8 cellular contexts compared by ENCODE assay signal in the genomic region with DNA sequence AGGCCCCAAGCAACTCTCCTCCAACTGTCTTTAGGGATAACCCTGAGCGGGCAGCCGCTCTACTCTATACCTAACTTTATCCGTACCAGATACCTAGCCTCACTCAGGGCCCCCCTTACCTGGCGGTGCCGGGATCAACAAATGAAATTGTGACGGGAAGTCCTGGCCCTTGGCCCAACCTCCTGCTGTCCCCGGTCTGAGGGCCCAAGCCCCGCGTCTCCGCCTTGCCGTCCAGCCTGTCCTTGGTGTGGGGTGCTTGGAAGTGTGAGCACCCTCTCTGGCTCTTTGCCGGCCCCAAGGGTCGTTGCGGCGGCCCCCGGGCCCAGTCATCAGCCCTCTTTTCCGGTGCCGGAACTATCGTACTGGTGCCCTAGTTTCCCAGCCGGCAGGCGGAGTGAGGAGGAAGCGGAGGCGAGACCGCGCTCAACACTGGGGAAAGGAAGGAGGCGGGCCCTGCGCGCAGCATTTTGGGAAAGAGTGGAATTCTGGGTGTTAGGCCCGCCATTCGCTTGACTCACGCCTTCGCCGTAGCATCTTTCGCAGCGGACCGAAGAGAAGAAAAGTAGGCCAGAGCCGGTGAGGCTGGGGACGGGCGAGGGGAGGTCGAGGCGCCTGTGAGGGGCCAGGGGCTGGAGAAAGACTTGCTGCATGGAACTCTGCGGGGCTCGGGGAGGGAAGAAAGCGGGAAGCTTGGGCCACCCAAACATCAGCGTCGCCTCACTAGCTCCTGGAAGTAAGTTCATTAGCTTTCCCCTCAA. TPM values are rescaled to one million over a fixed set of nuclear protein-coding genes. Genes with fewer than 3 reads are reported as not detected.
DNase-seq lines count a peak whose midpoint lies in the region; ATAC-seq and TF ChIP-seq lines count a peak whose summit lies in the region.

Gene SNRPD3 (plus strand): TSS at position 504 of the 758 bp plus-strand sequence. CDS start 1,676 bp downstream, outside the sequence.

- H3K9me3 ChIP-seq in mucosa of rectum (ENCODE audit: control insufficient read depth in 2 of 2, low read length in 2 of 2) = no peaks in the 10 kb centered on the region

- H3K27me3 Mint-ChIP-seq in activated T-cell treated with anti-CD3 and anti-CD28 coated beads, Interleukin-2, amount 50 U/mL, for 24 hours = no peaks in the 10 kb centered on the region

- peak within 1 kb of the TSS; percentile 96 to 99 for H3K27ac ChIP-seq in mucosa of rectum (ENCODE audit: low read depth in 2 of 2, low read length in 2 of 2)

- peak within 1 kb of the TSS; percentile 96 to 99 for H3K4me3 ChIP-seq in mucosa of rectum (ENCODE audit: low read length in 2 of 2)

- peaks cover 58% of the 10 kb centered on the region for H3K4me1 Mint-ChIP-seq in activated T-cell treated with anti-CD3 and anti-CD28 coated beads, Interleukin-2, amount 50 U/mL, for 24 hours (ENCODE audit: low read depth)

- peaks cover 38 to 43% of the 10 kb centered on the region in 2 donors for H3K4me1 ChIP-seq in mucosa of rectum (ENCODE audit: control insufficient read depth in 2 of 2, insufficient read depth in 2 of 2, low read length in 2 of 2)

- no peak for TF ChIP-seq RAD21 in Ishikawa (IDR thresholded peaks at IDR 0.05; ENCODE audit: low read depth)

- ATAC-seq in GM21576 (IDR thresholded peaks at IDR 0.05; ENCODE audit: unreplicated experiment) = peak; percentile 43

- H3K9me3 Mint-ChIP-seq in activated T-cell treated with anti-CD3 and anti-CD28 coated beads, Interleukin-2, amount 50 U/mL, for 24 hours = no peaks in the 10 kb centered on the region

- TF ChIP-seq POLR2A in erythroblast (IDR thresholded peaks at IDR 0.05; ENCODE audit: low read length) = peak; percentile 82

- H3K27ac Mint-ChIP-seq in activated T-cell treated with anti-CD3 and anti-CD28 coated beads, Interleukin-2, amount 50 U/mL, for 24 hours = peak within 1 kb of the TSS; percentile 100

- peak; percentile 44; the same call in 1 of the 2 replicates for TF ChIP-seq EP300 in Ishikawa (IDR thresholded peaks at IDR 0.05; ENCODE audit: borderline replicate concordance)

- H3K36me3 ChIP-seq in mucosa of rectum (ENCODE audit: control insufficient read depth in 2 of 2, insufficient read depth in 2 of 2, low read length in 2 of 2) = peaks cover 22 to 26% of the 10 kb centered on the region in 2 donors

- H3K4me3 Mint-ChIP-seq in activated T-cell treated with anti-CD3 and anti-CD28 coated beads, Interleukin-2, amount 50 U/mL, for 24 hours = peak within 1 kb of the TSS; percentile 97

- no peaks in the 10 kb centered on the region for H3K27me3 ChIP-seq in mucosa of rectum (ENCODE audit: control insufficient read depth in 2 of 2, insufficient read depth in 2 of 2, low read length in 2 of 2)

- peak within 1 kb of the TSS; percentile 95 to 99 for H3K9ac ChIP-seq in mucosa of rectum (ENCODE audit: low read depth in 1 of 2, low read length in 2 of 2)

- peaks cover 79% of the 10 kb centered on the region for H3K36me3 Mint-ChIP-seq in activated T-cell treated with anti-CD3 and anti-CD28 coated beads, Interleukin-2, amount 50 U/mL, for 24 hours (ENCODE audit: low read depth)

- DNase-seq in DMS153 treated with DMSO at 0.1 percent for 48 hours (lab: John Stamatoyannopoulos, UW; ENCODE audit: unreplicated experiment) = peak; percentile 83
- DNase-seq in activated T-cell treated with anti-CD3 and anti-CD28 coated beads, Interleukin-2, amount 50 U/mL, for 24 hours = peak; percentile 94
- peak; percentile 93 to 95 for DNase-seq in erythroblast (lab: John Stamatoyannopoulos, UW)
- DNase-seq in stimulated activated CD8-positive, alpha-beta memory T cell treated with anti-CD3 and anti-CD28 coated beads, Interleukin-4, amount 100 ng/mL, for 4 hours (ENCODE audit: low read depth in 2 of 2, low spot score in 1 of 2) = peak; percentile 75 to 85

TF ChIP-seq in Ishikawa, 13 proteins besides CTCF, POLR2A, EP300 and RAD21 (continues in another document):
- peak; percentile 84 for TF ChIP-seq NFIC (IDR thresholded peaks at IDR 0.05)
- TF ChIP-seq TAF1 (IDR thresholded peaks at IDR 0.05; ENCODE audit: low read depth) = peak; percentile 93
- TF ChIP-seq, protein P1, sequence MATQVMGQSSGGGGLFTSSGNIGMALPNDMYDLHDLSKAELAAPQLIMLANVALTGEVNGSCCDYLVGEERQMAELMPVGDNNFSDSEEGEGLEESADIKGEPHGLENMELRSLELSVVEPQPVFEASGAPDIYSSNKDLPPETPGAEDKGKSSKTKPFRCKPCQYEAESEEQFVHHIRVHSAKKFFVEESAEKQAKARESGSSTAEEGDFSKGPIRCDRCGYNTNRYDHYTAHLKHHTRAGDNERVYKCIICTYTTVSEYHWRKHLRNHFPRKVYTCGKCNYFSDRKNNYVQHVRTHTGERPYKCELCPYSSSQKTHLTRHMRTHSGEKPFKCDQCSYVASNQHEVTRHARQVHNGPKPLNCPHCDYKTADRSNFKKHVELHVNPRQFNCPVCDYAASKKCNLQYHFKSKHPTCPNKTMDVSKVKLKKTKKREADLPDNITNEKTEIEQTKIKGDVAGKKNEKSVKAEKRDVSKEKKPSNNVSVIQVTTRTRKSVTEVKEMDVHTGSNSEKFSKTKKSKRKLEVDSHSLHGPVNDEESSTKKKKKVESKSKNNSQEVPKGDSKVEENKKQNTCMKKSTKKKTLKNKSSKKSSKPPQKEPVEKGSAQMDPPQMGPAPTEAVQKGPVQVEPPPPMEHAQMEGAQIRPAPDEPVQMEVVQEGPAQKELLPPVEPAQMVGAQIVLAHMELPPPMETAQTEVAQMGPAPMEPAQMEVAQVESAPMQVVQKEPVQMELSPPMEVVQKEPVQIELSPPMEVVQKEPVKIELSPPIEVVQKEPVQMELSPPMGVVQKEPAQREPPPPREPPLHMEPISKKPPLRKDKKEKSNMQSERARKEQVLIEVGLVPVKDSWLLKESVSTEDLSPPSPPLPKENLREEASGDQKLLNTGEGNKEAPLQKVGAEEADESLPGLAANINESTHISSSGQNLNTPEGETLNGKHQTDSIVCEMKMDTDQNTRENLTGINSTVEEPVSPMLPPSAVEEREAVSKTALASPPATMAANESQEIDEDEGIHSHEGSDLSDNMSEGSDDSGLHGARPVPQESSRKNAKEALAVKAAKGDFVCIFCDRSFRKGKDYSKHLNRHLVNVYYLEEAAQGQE (IDR thresholded peaks at IDR 0.05; ENCODE audit: low read depth) = 0 out of 2 replicates have a peak, but pooled peaks have one; percentile 14
- peak; percentile 60 for TF ChIP-seq CREB1 (IDR thresholded peaks at IDR 0.05; ENCODE audit: low read depth)
- TF ChIP-seq ZBTB7A (IDR thresholded peaks at IDR 0.05; ENCODE audit: low read depth) = no peak
- TF ChIP-seq MAX (IDR thresholded peaks at IDR 0.05) = peak; percentile 91
- peak; percentile 60; the same call in 1 of the 2 replicates for TF ChIP-seq TEAD4 (IDR thresholded peaks at IDR 0.05)

TF ChIP-seq in PFSK-1, 5 proteins besides CTCF, POLR2A, EP300 and RAD21:
- TF ChIP-seq TAF1 (IDR thresholded peaks at IDR 0.05; ENCODE audit: borderline replicate concordance, insufficient read depth, low read length) = peak; percentile 89; the same call in 1 of the 2 replicates
- 0 out of 2 replicates have a peak, but pooled peaks have one; percentile 29 for TF ChIP-seq SIN3A (IDR thresholded peaks at IDR 0.05; ENCODE audit: borderline replicate concordance, insufficient read depth, low read length)
- TF ChIP-seq FOXP2 (optimal IDR thresholded peaks at IDR 0.05; ENCODE audit: borderline replicate concordance, extremely low read depth, extremely low read length, insufficient read depth) = peak; percentile 74
- TF ChIP-seq, protein P1 (IDR thresholded peaks at IDR 0.05; ENCODE audit: insufficient read depth in 1 of 2, low read depth in 2 of 2, low read length in 2 of 2) = 0 out of 4 replicates have a peak, but pooled peaks of 1 of the 2 experiments have one; percentile 0
- TF ChIP-seq POLR2AphosphoS5 (IDR thresholded peaks at IDR 0.05; ENCODE audit: low read depth, low read length) = peak; percentile 42

RNA-seq across cellular contexts. Expression of gene SNRPD3, which starts in this region (rescaled TPM):
- 138 TPM for polyA plus RNA-seq in PFSK-1 (2012; ENCODE audit: insufficient read length, low read depth)

Comparison
In these comparisons a context has a peak if more than half of its experiments do, and no peak if none do; other contexts are left out.
1. Peak in every context shown above with its lines: DNase-seq, ATAC-seq, H3K4me3 ChIP-seq and H3K27ac ChIP-seq.